8 cellular contexts compared by ENCODE assay signal in genomic region chr2:39266139-39266805, GRCh38. TPM values are rescaled to one million over a fixed set of nuclear protein-coding genes. Genes with fewer than 3 reads are reported as not detected.
DNase-seq lines count a peak whose midpoint lies in the region; ATAC-seq lines count a peak whose summit lies in the region.

No MANE protein-coding gene starts in this region.

- no peak overlapping the region for H3K23ac ChIP-seq in mesendoderm (ENCODE audit: low read length)

- H3K79me1 ChIP-seq in mesendoderm (ENCODE audit: low read length), result no peaks in the 10 kb centered on the region

- no peaks in the 10 kb centered on the region for H3K36me3 ChIP-seq in mesendoderm (ENCODE audit: control insufficient read depth, insufficient read depth, low read length)

- H3K4me3 ChIP-seq in mesendoderm (ENCODE audit: low read length), result no peak overlapping the region

- peaks cover 1% of the 10 kb centered on the region for H3K4me1 ChIP-seq in mesendoderm (ENCODE audit: control insufficient read depth, low read depth, low read length)

- peak overlapping the region; percentile 25 for H3K56ac ChIP-seq in mesendoderm (ENCODE audit: low read length)

- no peak overlapping the region for H4K8ac ChIP-seq in mesendoderm (ENCODE audit: low read depth, low read length)

- no CpG with 5 or more reads among the region's 3 CpGs for WGBS in mesendoderm (ENCODE audit: extremely low coverage, insufficient coverage, low lambda C conversion rate)

- no peak overlapping the region for H3K18ac ChIP-seq in mesendoderm (ENCODE audit: low read length)

- no peak overlapping the region for H2AK5ac ChIP-seq in mesendoderm (ENCODE audit: low read length)

- H3K27ac ChIP-seq in mesendoderm (ENCODE audit: low read depth, low read length), result no peak overlapping the region

- no peak overlapping the region for H3K4me2 ChIP-seq in mesendoderm (ENCODE audit: low read length)

- in situ Hi-C loops in ACHN (cut with HindIII; ENCODE audit: low pct_ligation_motif_present, low pct_unique_long_range_greater_than_20kb, low sequenced_read_pairs), result no loop called here

- no peak overlapping the region for H4K5ac ChIP-seq in mesendoderm (ENCODE audit: low read length)

- peak; percentile 12 for DNase-seq in NCI-H69 (lab: John Stamatoyannopoulos, UW)
- peak; percentile 26 for DNase-seq in mesendoderm
- DNase-seq in activated gamma-delta T cell treated with Interleukin-2 at 50 U/mL for 16 hours, result no peak
- no peak for DNase-seq in HT-29 (ENCODE audit: low spot score)
- DNase-seq in ACHN, result no peak
- no peak for DNase-seq in NCI-H2107 (lab: John Stamatoyannopoulos, UW)

- H2BK15ac ChIP-seq in mesendoderm (replicated peaks; ENCODE audit: low read depth), result no peak overlapping the region

- H3K27me3 ChIP-seq in mesendoderm (ENCODE audit: insufficient read depth, low read length, poor library complexity), result no peaks in the 10 kb centered on the region

- H2BK120ac ChIP-seq in mesendoderm (ENCODE audit: low read depth, low read length), result no peak overlapping the region

- no peaks in the 10 kb centered on the region for H3K79me2 ChIP-seq in mesendoderm (ENCODE audit: control insufficient read depth, insufficient read depth, low read length)

- ATAC-seq in GM19025 (IDR thresholded peaks at IDR 0.05; ENCODE audit: low read depth, unreplicated experiment), result peak; percentile 38
- ATAC-seq in HG02588 (IDR thresholded peaks at IDR 0.05; ENCODE audit: unreplicated experiment), result peak; percentile 73

- H3K4ac ChIP-seq in mesendoderm (ENCODE audit: low read depth, low read length), result no peak overlapping the region

- H3K9ac ChIP-seq in mesendoderm (ENCODE audit: low read length), result no peak overlapping the region

- H2BK5ac ChIP-seq in mesendoderm (ENCODE audit: low read length), result no peak overlapping the region

RNA-seq across cellular contexts. Expression of gene CDKL4, which starts 22.5 kb away (rescaled TPM):
- polyA plus RNA-seq in mesendoderm (2013, experiment 1 of 2), result 0.11 TPM
- polyA plus RNA-seq in mesendoderm (2013, experiment 2 of 2), result 0.07 TPM
- not detected in 2 replicates for total RNA-seq in HT-29 (2014; rRNA removed; shearing (Covaris generic))

Comparison
In these comparisons a context has a peak if more than half of its experiments do, and no peak if none do; other contexts are left out.
1. DNase-seq: peak in NCI-H69 (single experiment) and mesendoderm (single experiment); none in activated gamma-delta T cell treated with Interleukin-2 at 50 U/mL for 16 hours (single experiment), HT-29 (single experiment), ACHN (single experiment) and NCI-H2107 (single experiment).